27 cellular contexts compared by ENCODE assay signal in the genomic region with DNA sequence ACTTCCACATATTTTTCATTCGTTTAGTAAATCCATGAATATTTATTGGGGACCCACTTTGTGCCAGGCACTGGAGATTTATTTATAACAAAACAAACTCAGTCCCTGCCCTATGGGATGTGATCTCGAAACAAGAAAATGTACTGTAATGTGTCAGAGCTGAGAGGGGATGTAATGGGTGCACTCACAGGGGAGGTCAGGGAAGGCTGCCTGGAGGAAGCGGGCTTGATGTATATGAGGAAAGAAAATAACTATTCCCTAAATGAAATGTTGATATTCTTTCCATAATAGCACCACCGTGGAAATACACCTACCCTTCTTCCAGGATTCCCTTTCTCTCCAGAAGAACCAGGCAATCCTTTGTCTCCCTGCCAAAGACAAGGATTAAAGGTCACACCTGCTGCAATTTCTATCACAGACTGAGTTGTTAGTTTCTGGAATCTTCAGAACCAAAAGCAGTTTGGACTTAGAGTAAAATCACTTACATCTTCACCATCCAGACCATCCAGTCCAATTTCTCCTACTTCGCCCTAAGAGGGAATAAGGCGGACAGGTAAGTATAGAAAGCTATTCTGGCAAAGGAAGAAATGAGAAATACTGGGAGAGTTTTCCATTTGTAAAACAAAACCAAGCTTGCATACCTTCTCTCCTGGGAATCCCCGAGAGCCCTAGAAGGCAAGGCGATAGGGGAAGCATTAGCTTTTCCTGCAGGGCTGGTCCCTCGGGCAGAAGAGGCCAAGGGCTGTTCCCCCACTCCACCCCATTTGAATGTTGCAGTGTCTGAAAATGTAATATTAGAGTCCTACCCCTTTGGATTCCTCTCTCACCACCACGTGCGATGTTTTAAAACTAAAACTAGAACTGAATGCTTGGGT. TPM values are rescaled to one million over a fixed set of nuclear protein-coding genes. Genes with fewer than 3 reads are reported as not detected.
A peak's percentile ranks its signal among the peaks of the same experiment; 100 is the strongest.
DNase-seq lines count a peak whose midpoint lies in the region; ATAC-seq, FAIRE-seq and TF ChIP-seq lines count a peak whose summit lies in the region.
"Had no signal": no experiment of that assay in that cellular context is flagged by ENCODE, and none has a peak within 500 bp of the region (broad histone marks: within the 10 kb centered on the region; RNA-seq: fewer than 3 reads in every experiment).

No MANE protein-coding gene starts in this region.

- H3K4me2 ChIP-seq in GM23248 (ENCODE audit: unreplicated experiment) (no peak overlapping the region), HepG2 (ENCODE audit: low read depth, low read length) (no peak overlapping the region)
- H3K4me2 ChIP-seq: KMS-11 had no signal

- no peak for TF ChIP-seq RAD21 in HepG2 (CRISPR knock-in tag; IDR thresholded peaks at IDR 0.05)

- BruUV-seq in HepG2 (replicated peaks; lab: Mats Ljungman, UMichigan) = no TSS peak

- peaks cover 99% of the 10 kb centered on the region for H3F3A ChIP-seq in GM23248 (ENCODE audit: insufficient read depth)

- peaks cover 38% of the 10 kb centered on the region for H3K4me1 Mint-ChIP-seq in WTC11
- H3K4me1 Mint-ChIP-seq: activated CD4-positive, alpha-beta T cell treated with anti-CD3 and anti-CD28 coated beads, Interleukin-2, amount 10 ng/mL, durations not matched to agents 24 days and 14 days; naive B cell had no signal

- no peak for TF ChIP-seq POLR2A in HepG2 (IDR thresholded peaks at IDR 0.05; ENCODE audit: insufficient read depth in 1 of 2, low read depth in 2 of 2, low read length in 2 of 2)

- TF ChIP-seq EP300 in HepG2 (IDR thresholded peaks at IDR 0.05; ENCODE audit: low read depth in 2 of 2, low read length in 2 of 2) (no peak), HepG2 (CRISPR knock-in tag; IDR thresholded peaks at IDR 0.05; ENCODE audit: borderline replicate concordance) (no peak)

- H3K27me3 ChIP-seq in GM23248 (replicated peaks; ENCODE audit: insufficient read depth) = no peaks in the 10 kb centered on the region
- H3K27me3 ChIP-seq in HepG2 (ENCODE audit: control insufficient read depth in 1 of 2, insufficient read depth in 2 of 2, low read length in 2 of 2) = peaks cover 9 to 84% of the 10 kb centered on the region in 2 experiments; a peak in 4 of 5 replicates
- peaks cover 0 to 2% of the 10 kb centered on the region in 2 donors for H3K27me3 ChIP-seq in small intestine (ENCODE audit: control insufficient read depth in 2 of 2, insufficient read depth in 2 of 2, low read length in 2 of 2)
- H3K27me3 ChIP-seq: pancreas had no signal

- no peak overlapping the region for H3K9ac ChIP-seq in GM23248
- no peak overlapping the region for H3K9ac ChIP-seq in HepG2 (ENCODE audit: insufficient read depth, low read depth, low read length)
- H3K9ac ChIP-seq: KMS-11 had no signal

- no peak overlapping the region for H2AFZ ChIP-seq in GM23248
- H2AFZ ChIP-seq in HepG2 (ENCODE audit: low read length) = no peak overlapping the region

- POLR2A ChIA-PET in WTC11 (lab: Charles Lee) = interaction anchor here (0.6 to 1.0 kb wide), 3 partner anchors 13 to 273 kb away, joined by 3 read pairs; a partner anchor contains a TSS
- POLR2A ChIA-PET in HepG2 (lab: Yijun Ruan, JAX) = no interaction called here

- TF ChIP-seq CTCF in WTC11 (IDR thresholded peaks at IDR 0.05) = no peak
- no peak for TF ChIP-seq CTCF in HepG2 (CRISPR knock-in tag; IDR thresholded peaks at IDR 0.05)

- CTCF ChIA-PET in WTC11 (lab: Charles Lee) (interaction anchor here (0.9 to 1.8 kb wide), 6 partner anchors 13 to 194 kb away, joined by 3 to 11 read pairs (median 5); no protein-coding TSS in a partner anchor), HepG2 (lab: Yijun Ruan, JAX; ENCODE audit: low intra/inter-chr PET ratio, low total read pairs) (no interaction called here)

- H3K36me3 Mint-ChIP-seq in WTC11 = no peaks in the 10 kb centered on the region
- H3K36me3 Mint-ChIP-seq: naive B cell had no signal

- peak; percentile 87 for ATAC-seq in WTC11
- ATAC-seq in HepG2 = no peak
- ATAC-seq in HG02970 (IDR thresholded peaks at IDR 0.05; ENCODE audit: low FRiP score, unreplicated experiment) = no peak
- ATAC-seq in left colon = no peak
- ATAC-seq in HG03039 (IDR thresholded peaks at IDR 0.05; ENCODE audit: unreplicated experiment) = no peak
- no peak for ATAC-seq in HG02884 (IDR thresholded peaks at IDR 0.05; ENCODE audit: unreplicated experiment)
- ATAC-seq: heart right ventricle had no signal

- DNase-seq in GM23248 = no peak
- DNase-seq in WTC11 (ENCODE audit: low spot score) = peak; percentile 44
- DNase-seq in HepG2 (ENCODE audit: low spot score) = no peak
- DNase-seq in small intestine = peak; percentile 49
- DNase-seq in left colon = no peak
- DNase-seq: activated CD4-positive, alpha-beta T cell treated with anti-CD3 and anti-CD28 coated beads, Interleukin-2, amount 10 ng/mL, durations not matched to agents 24 days and 14 days; CD4-positive, alpha-beta T cell; cerebellar nuclear complex; DMS 273 treated with DMSO at 0.1 percent for 48 hours; HCEC 1CT; heart right ventricle; naive B cell; NCI-H146; NCI-H748 treated with DMSO at 0.1 percent for 48 hours; pancreas; right cardiac atrium; stimulated activated CD8-positive, alpha-beta memory T cell treated with anti-CD3 and anti-CD28 coated beads, Interleukin-4, amount 100 ng/mL, for 48 hours; substantia nigra had no signal

- peaks cover 19% of the 10 kb centered on the region for H3K4me1 ChIP-seq in GM23248 (ENCODE audit: insufficient read depth)
- H3K4me1 ChIP-seq in HepG2 (ENCODE audit: insufficient read depth, low read length) = no peaks in the 10 kb centered on the region
- no peaks in the 10 kb centered on the region for H3K4me1 ChIP-seq in small intestine (ENCODE audit: control insufficient read depth in 2 of 2, insufficient read depth in 1 of 2, low read depth in 1 of 2, low read length in 1 of 2)
- H3K4me1 ChIP-seq: pancreas had no signal

- H3K27ac Mint-ChIP-seq in WTC11 = peak overlapping the region; percentile 83
- H3K27ac Mint-ChIP-seq: activated CD4-positive, alpha-beta T cell treated with anti-CD3 and anti-CD28 coated beads, Interleukin-2, amount 10 ng/mL, durations not matched to agents 24 days and 14 days; activated naive CD8-positive, alpha-beta T cell; activated T-helper 2 cell treated with anti-CD3 and anti-CD28 coated beads, Interferon-gamma antibody, Interleukin-2, Interleukin-4, amounts not matched to agents 10 μg/mL and 5 μg/mL and 100 μg/mL, durations not matched to agents 14 hours and 24 hours and 36 hours; CD4-positive, alpha-beta T cell; naive B cell had no signal

- no peak for FAIRE-seq in HepG2 (lab: Jason Lieb, UNC)
- no peak for FAIRE-seq in small intestine (lab: Jason Lieb, UNC)
- FAIRE-seq: astrocyte, islet of Langerhans, pancreas had no signal

- H3K27ac ChIP-seq in GM23248 = peak overlapping the region; percentile 19; the same call in 1 of the 2 replicates
- H3K27ac ChIP-seq in HepG2 (ENCODE audit: extremely low read length, insufficient read depth, low read length) = no peak overlapping the region
- no peak overlapping the region for H3K27ac ChIP-seq in small intestine (ENCODE audit: low read depth in 1 of 2, low read length in 1 of 2)
- H3K27ac ChIP-seq: epithelial cell of prostate, KMS-11, pancreas had no signal

- H3K79me2 ChIP-seq in GM23248 (ENCODE audit: insufficient read depth) (peaks cover 97% of the 10 kb centered on the region), HepG2 (ENCODE audit: insufficient read depth, low read length) (no peaks in the 10 kb centered on the region)

- in situ Hi-C loops in GM23248 (cut with MboI) (no loop called here), HepG2 (cut with HindIII; ENCODE audit: extremely low pct_ligation_motif_present, low pct_unique_long_range_greater_than_20kb) (no loop called here)

- H3K9me3 ChIP-seq in GM23248 (ENCODE audit: low read depth) (no peaks in the 10 kb centered on the region), HepG2 (ENCODE audit: low read length) (no peaks in the 10 kb centered on the region), small intestine (ENCODE audit: control insufficient read depth, low read depth) (no peaks in the 10 kb centered on the region)
- H3K9me3 ChIP-seq: heart right ventricle, pancreas had no signal

- no peaks in the 10 kb centered on the region for H4K20me1 ChIP-seq in GM23248 (ENCODE audit: insufficient read depth)
- no peaks in the 10 kb centered on the region for H4K20me1 ChIP-seq in HepG2 (ENCODE audit: insufficient read depth, low read length)

- H3K4me3 ChIP-seq in GM23248 = no peak overlapping the region
- no peak overlapping the region for H3K4me3 ChIP-seq in HepG2 (replicated peaks in 1 of 3; ENCODE audit: insufficient read depth in 1 of 3, low read depth in 2 of 3, low read length in 3 of 3)
- no peak overlapping the region for H3K4me3 ChIP-seq in small intestine (ENCODE audit: low read depth in 1 of 2, low read length in 2 of 2)
- H3K4me3 ChIP-seq: heart right ventricle, pancreas had no signal

- no peaks in the 10 kb centered on the region for H3K9me3 Mint-ChIP-seq in WTC11
- H3K9me3 Mint-ChIP-seq: activated CD4-positive, alpha-beta T cell treated with anti-CD3 and anti-CD28 coated beads, Interleukin-2, amount 10 ng/mL, durations not matched to agents 24 days and 14 days; activated T-helper 2 cell treated with anti-CD3 and anti-CD28 coated beads, Interferon-gamma antibody, Interleukin-2, Interleukin-4, amounts not matched to agents 10 μg/mL and 5 μg/mL and 100 μg/mL, durations not matched to agents 14 hours and 24 hours and 36 hours; CD4-positive, alpha-beta T cell; naive B cell had no signal

- no peaks in the 10 kb centered on the region for H3K27me3 Mint-ChIP-seq in WTC11 (ENCODE audit: low read depth)
- H3K27me3 Mint-ChIP-seq: activated CD4-positive, alpha-beta T cell treated with anti-CD3 and anti-CD28 coated beads, Interleukin-2, amount 10 ng/mL, durations not matched to agents 24 days and 14 days; activated naive CD8-positive, alpha-beta T cell; CD4-positive, alpha-beta T cell had no signal

- peaks cover 99% of the 10 kb centered on the region for H3K36me3 ChIP-seq in GM23248 (ENCODE audit: low read depth)
- no peaks in the 10 kb centered on the region for H3K36me3 ChIP-seq in HepG2 (replicated peaks in 1 of 2; ENCODE audit: control insufficient read depth in 1 of 2, insufficient read depth in 2 of 2, low read length in 2 of 2)
- H3K36me3 ChIP-seq in small intestine (ENCODE audit: control insufficient read depth in 2 of 2, insufficient read depth in 2 of 2, low read length in 2 of 2) = no peaks in the 10 kb centered on the region
- H3K36me3 ChIP-seq: pancreas had no signal

- no peaks in the 10 kb centered on the region for H3K9me2 ChIP-seq in GM23248 (ENCODE audit: insufficient read depth)

- 0 out of 2 replicates have a peak overlapping the region, but pooled peaks have one; percentile 11 for H3K4me3 Mint-ChIP-seq in WTC11
- H3K4me3 Mint-ChIP-seq: activated CD4-positive, alpha-beta T cell treated with anti-CD3 and anti-CD28 coated beads, Interleukin-2, amount 10 ng/mL, durations not matched to agents 24 days and 14 days; activated naive CD8-positive, alpha-beta T cell; CD4-positive, alpha-beta T cell had no signal

- intact Hi-C loops in HepG2 (cut with micrococcal nuclease; ENCODE audit: unreplicated experiment) = no loop called here
- intact Hi-C loops in left colon (cut with DNase I, micrococcal nuclease) = no loop called here

- 88% methylated on average over 11 of the region's 11 CpGs for WGBS in GM23248 (ENCODE audit: low coverage in 1 of 2, low lambda C conversion rate in 2 of 2, missing lambda C conversion rate in 2 of 2), 2 experiments
- WGBS in HepG2 (ENCODE audit: low lambda C conversion rate) = 23% methylated on average over 11 of the region's 11 CpGs
- WGBS in small intestine, 3 donors = 27 to 52% (median 38%) methylated on average over 11 of the region's 11 CpGs

RNA-seq across cellular contexts. Expression of a gene that starts 55.0 kb away (rescaled TPM):
- 1,362 and 1,653 TPM in 2 replicates for total RNA-seq in GM23248 (2014; rRNA removed; shearing (Covaris generic))
- polyA plus RNA-seq in GM23248 (2016; fragmentation: Nextera tagmentation; extraction: Ambion mirVana) (344 and 350 TPM in 2 replicates), HepG2 (2011; rRNA removed) (0.01 and 0.03 TPM in 2 replicates), small intestine (10 to 100 TPM in 1 of 3 donors, 1 to 10 TPM in 1, under 1 TPM in 1; 0.89 to 50.2 (median 3.2) TPM)
- total RNA-seq in WTC11 (2021) (2.6 to 4.4 TPM (median 3.9 TPM) in 3 replicates), HepG2 (2016; rRNA removed; fragmentation: Illumina TruSeq; extraction: Trizol) (not detected in 2 replicates), left colon (10 to 100 TPM; 22.6 to 79.5 TPM)
- total RNA-seq in HepG2 (2016; cell fraction: cytosol; rRNA removed; fragmentation: Illumina TruSeq; extraction: Trizol; ENCODE audit: low read depth) = not detected in 2 replicates
- not detected in 2 replicates for total RNA-seq in HepG2 (2016; cell fraction: insoluble cytoplasmic fraction; rRNA removed; fragmentation: Illumina TruSeq; extraction: Trizol)
- not detected in 2 replicates for total RNA-seq in HepG2 (2016; cell fraction: membrane; rRNA removed; fragmentation: Illumina TruSeq; extraction: Trizol)
- not detected in 2 replicates for total RNA-seq in HepG2 (2016; cell fraction: nucleus; rRNA removed; fragmentation: Illumina TruSeq; extraction: Trizol)
- under 0.01 and 0.01 TPM in 2 replicates for polyA plus RNA-seq in HepG2 (2011; cell fraction: cytosol; rRNA removed)
- 0.10 and 0.12 TPM in 2 replicates for polyA plus RNA-seq in HepG2 (2011; cell fraction: nucleus; rRNA removed)
- 0.09 TPM in 1 of 2 replicates, not detected in the other for polyA plus RNA-seq in HepG2 (2012)
- not detected in 2 replicates for polyA plus RNA-seq in HepG2 (2016; cell fraction: cytosol; fragmentation: Illumina TruSeq; extraction: Trizol; ENCODE audit: low read depth)
- polyA plus RNA-seq in HepG2 (2016; cell fraction: insoluble cytoplasmic fraction; fragmentation: Illumina TruSeq; extraction: Trizol; ENCODE audit: low read depth) = not detected in 2 replicates
- polyA plus RNA-seq in HepG2 (2016; cell fraction: membrane; fragmentation: Illumina TruSeq; extraction: Trizol; ENCODE audit: low read depth) = not detected in 2 replicates
- polyA plus RNA-seq in HepG2 (2016; cell fraction: nucleus; fragmentation: Illumina TruSeq; extraction: Trizol; ENCODE audit: insufficient read depth, low read depth) = not detected in 2 replicates
- polyA minus RNA-seq in HepG2 (2011; rRNA and poly(A)+ RNA removed; ENCODE audit: low replicate concordance) = 0.02 and 0.06 TPM in 2 replicates
- not detected in 2 replicates for polyA minus RNA-seq in HepG2 (2011; cell fraction: cytosol; rRNA and poly(A)+ RNA removed)
- under 0.01 TPM in 1 of 2 replicates, not detected in the other for polyA minus RNA-seq in HepG2 (2011; cell fraction: nucleus; rRNA and poly(A)+ RNA removed)

Comparison
In these comparisons a context has a peak if more than half of its experiments do, and no peak if none do; other contexts are left out.
1. DNase-seq: peak in WTC11 (single experiment) and small intestine (single experiment); none in GM23248 (single experiment), HepG2 (single experiment) and left colon (0 of 2).
2. RNA of a gene that starts 55.0 kb away (total RNA-seq): 1,362 to 1,653 TPM in GM23248; 22.6 to 79.5 TPM in left colon, 2.6 to 4.4 TPM in WTC11 and not detected in HepG2; every median in the first group is over 10 times any median in the second.